Comparison of ENCODE assay signal across 20 cellular contexts in the genomic region with DNA sequence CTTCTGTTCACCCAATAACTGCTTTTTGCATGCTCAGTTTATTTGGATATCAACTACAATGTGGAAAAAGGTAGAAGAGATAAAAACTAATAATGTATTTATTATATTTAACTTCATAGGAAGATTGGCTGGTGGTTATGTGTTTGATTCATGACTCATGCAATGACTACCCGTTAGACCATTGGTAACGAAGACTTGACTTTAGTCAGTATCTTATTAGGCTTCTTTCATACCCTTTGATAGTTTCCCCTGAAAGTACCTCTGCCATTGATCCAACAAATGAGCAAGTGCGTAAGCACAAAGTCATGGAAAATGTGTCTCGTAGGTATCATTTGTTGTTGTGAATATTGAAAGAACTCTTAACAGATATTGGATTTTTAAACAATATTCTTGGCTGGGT.
"Had no signal": no experiment of that assay in that cellular context is flagged by ENCODE, and none has a peak within 500 bp of the region (broad histone marks: within the 10 kb centered on the region; RNA-seq: fewer than 3 reads in every experiment).

No MANE protein-coding gene starts in this region.

- H3K27ac ChIP-seq: SJSA1, SK-N-MC had no signal

- H3K9me3 ChIP-seq: SJSA1 had no signal

- H3K4me3 ChIP-seq: SJSA1, SK-N-MC had no signal

- H3K4me1 ChIP-seq: SJSA1 had no signal

- DNase-seq: KBM-7, MV-4-11, NCI-H1048, NCI-H1105, NCI-H1417, NCI-H1436 treated with DMSO at 0.1 percent for 48 hours, NCI-H1694 treated with DMSO at 0.1 percent for 48 hours, NCI-H2029, NCI-H2081 treated with DMSO at 0.1 percent for 48 hours, NCI-H2171, NCI-H226, NCI-H446, NCI-H510A, NCI-H524 treated with DMSO at 0.1 percent for 48 hours, NCI-H774, Right ventricle myocardium superior, RPMI8226, SIG-M5 had no signal

- H3K36me3 ChIP-seq: SJSA1 had no signal
